In genomic region chr5:95993776-95994175, GRCh38 we compare ENCODE assay signal across 3 cellular contexts.
"Had no signal": no experiment of that assay in that cellular context is flagged by ENCODE, and none has a peak within 500 bp of the region (broad histone marks: within the 10 kb centered on the region; RNA-seq: fewer than 3 reads in every experiment).

No MANE protein-coding gene starts in this region.

- DNase-seq: GDM1, GF-D8 had no signal

- H3K4me3 ChIP-seq: GM12878 had no signal

- ATAC-seq: GM12878 had no signal
